ENCODE assay signal across 38 cellular contexts in genomic region chrX:52867610-52868348, GRCh38. TPM values are rescaled to one million over a fixed set of nuclear protein-coding genes. Genes with fewer than 3 reads are reported as not detected.
"Had no signal": no experiment of that assay in that cellular context is flagged by ENCODE, and none has a peak within 500 bp of the region (broad histone marks: within the 10 kb centered on the region; RNA-seq: fewer than 3 reads in every experiment).

Gene XAGE3, minus strand, starts transcription at chrX:52868083. Its CDS starts 950 bp downstream, at chrX:52867133.

- H3K27ac ChIP-seq: adrenal gland, body of pancreas, brain microvascular endothelial cell, breast epithelium, VCaP had no signal

- H3K9me3 ChIP-seq: adrenal gland, body of pancreas, breast epithelium had no signal

- H3K27me3 ChIP-seq: body of pancreas, brain microvascular endothelial cell had no signal

- H3K4me1 ChIP-seq: adrenal gland, breast epithelium had no signal

- H3K4me3 ChIP-seq: adrenal gland, body of pancreas, breast epithelium had no signal

- FAIRE-seq: TTC549 had no signal

- H3K36me3 ChIP-seq: adrenal gland, brain microvascular endothelial cell, breast epithelium had no signal

- DNase-seq: activated B cell treated with CpG ODN at 0.5 μM for 24 hours; activated CD4-positive, alpha-beta memory T cell treated with anti-CD3 and anti-CD28 coated beads for 36 hours; activated CD4-positive, alpha-beta T cell treated with anti-CD3 and anti-CD28 coated beads for 4 hours; activated CD4-positive, alpha-beta T cell treated with anti-CD3 and anti-CD28 coated beads, Interleukin-2, amount 10 ng/mL, durations not matched to agents 24 days and 14 days; activated CD4-positive, alpha-beta T cell treated with anti-CD3 and anti-CD28 coated beads, Interleukin-2, amount 50 U/mL, for 1 hour; activated CD4-positive, alpha-beta T cell treated with anti-CD3 and anti-CD28 coated beads, Interleukin-2, amount 50 U/mL, for 4 hours; activated CD4-positive, CD25-positive, alpha-beta regulatory T cell treated with anti-CD3 and anti-CD28 coated beads, Interleukin-2, amount 50 U/mL, for 72 hours; activated CD8-positive, alpha-beta memory T cell treated with anti-CD3 and anti-CD28 coated beads, Interleukin-2, amount 50 U/mL, for 4 hours; activated CD8-positive, alpha-beta T cell treated with anti-CD3 and anti-CD28 coated beads for 36 hours; activated effector memory CD4-positive, alpha-beta T cell treated with anti-CD3 and anti-CD28 coated beads, Interleukin-2, amount 50 U/mL, for 16 hours; activated gamma-delta T cell treated with Interleukin-2 at 50 U/mL for 16 hours; activated naive CD4-positive, alpha-beta T cell; activated naive CD4-positive, alpha-beta T cell treated with anti-CD3 and anti-CD28 coated beads for 36 hours; activated naive CD4-positive, alpha-beta T cell treated with anti-CD3 and anti-CD28 coated beads, Interleukin-2, amount 50 U/mL, for 16 hours; activated naive CD8-positive, alpha-beta T cell treated with anti-CD3 and anti-CD28 coated beads for 36 hours; activated T-cell treated with anti-CD3 and anti-CD28 coated beads for 4 hours; activated T-cell treated with anti-CD3 and anti-CD28 coated beads, Interleukin-2, amount 50 U/mL, for 1 hour; activated T-cell treated with anti-CD3 and anti-CD28 coated beads, Interleukin-2, amount 50 U/mL, for 4 hours; activated T-cell treated with anti-CD3 and anti-CD28 coated beads, Interleukin-2, amount 50 U/mL, for 72 hours; adrenal gland; amniotic stem cell; aorta; body of pancreas; brain microvascular endothelial cell; central memory CD4-positive, alpha-beta T cell; T-helper 1 cell; T-helper 2 cell; T-helper 9 cell had no signal

- ATAC-seq: activated CD8-positive, alpha-beta T cell treated with anti-CD3 and anti-CD28 coated beads for 36 hours; activated naive CD4-positive, alpha-beta T cell treated with anti-CD3 and anti-CD28 coated beads, Interleukin-2, amount 50 U/mL, for 72 hours; activated T-cell treated with anti-CD3 and anti-CD28 coated beads, Interleukin-2, amount 50 U/mL, for 4 hours; activated T-cell treated with anti-CD3 and anti-CD28 coated beads, Interleukin-2, amount 50 U/mL, for 72 hours; activated T-helper 17 cell treated with anti-CD3 and anti-CD28 coated beads, Interleukin-2, amount 50 U/mL, for 72 hours; body of pancreas had no signal

RNA-seq across cellular contexts. Expression of gene XAGE3, which starts in this region (rescaled TPM):
- total RNA-seq: activated B cell treated with CpG ODN at 0.5 μM for 24 hours; activated CD4-positive, alpha-beta memory T cell treated with anti-CD3 and anti-CD28 coated beads for 36 hours; activated CD4-positive, alpha-beta T cell treated with anti-CD3 and anti-CD28 coated beads, Interleukin-2, amount 10 ng/mL, durations not matched to agents 24 days and 14 days; activated CD8-positive, alpha-beta memory T cell treated with anti-CD3 and anti-CD28 coated beads for 36 hours; activated CD8-positive, alpha-beta T cell treated with anti-CD3 and anti-CD28 coated beads for 36 hours; activated naive CD4-positive, alpha-beta T cell treated with anti-CD3 and anti-CD28 coated beads for 36 hours; activated naive CD4-positive, alpha-beta T cell treated with anti-CD3 and anti-CD28 coated beads, Interleukin-2, amount 50 U/mL, for 72 hours; activated naive CD8-positive, alpha-beta T cell treated with anti-CD3 and anti-CD28 coated beads for 36 hours; activated T-cell treated with anti-CD3 and anti-CD28 coated beads, Interleukin-2, amount 50 U/mL, for 4 hours; activated T-cell treated with anti-CD3 and anti-CD28 coated beads, Interleukin-2, amount 50 U/mL, for 72 hours; activated T-helper 1 cell treated with anti-CD3 and anti-CD28 coated beads, Interleukin-12 subunit alpha, Interleukin-12 subunit beta, Interleukin-2, Interleukin-4 antibody, amounts not matched to agents 30 ng/mL and 10 ng/mL and 1 ng/mL, durations not matched to agents 14 hours and 24 hours and 36 hours; activated T-helper 17 cell treated with anti-CD3 and anti-CD28 coated beads, Interleukin-2, amount 50 U/mL, for 72 hours; adrenal gland; aorta; astrocyte; body of pancreas; breast epithelium; cardiac septum; cerebellum had no signal
- polyA plus RNA-seq: adrenal gland, aorta had no signal
